In the genomic region with DNA sequence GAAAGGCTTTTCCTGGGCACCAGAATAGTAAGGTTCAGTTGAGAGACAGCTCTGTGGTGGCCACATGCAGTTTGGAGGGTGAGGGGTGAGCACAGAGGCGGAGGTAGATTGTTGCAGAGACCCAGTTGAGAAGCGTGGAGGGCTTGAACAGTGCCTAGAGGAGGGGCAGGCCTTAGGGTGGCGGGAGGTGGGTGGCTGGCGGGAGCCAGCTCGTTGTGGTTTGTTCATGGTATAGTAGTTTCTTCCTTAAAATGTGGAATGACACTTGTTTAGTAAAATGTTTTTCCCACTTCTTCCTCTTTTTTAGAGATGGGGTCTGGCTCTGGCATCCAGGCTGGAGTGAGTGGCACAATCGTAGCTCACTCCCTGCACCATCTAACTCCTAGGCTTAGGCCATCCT, we compare ENCODE assay signal across 1 cellular context.
TF ChIP-seq lines count a peak whose summit lies in the region.

No MANE protein-coding gene starts in this region.

TF ChIP-seq in WTC11, 78 proteins besides CTCF, POLR2A, EP300 and RAD21 (continued from another document):
- TF ChIP-seq, protein P1, sequence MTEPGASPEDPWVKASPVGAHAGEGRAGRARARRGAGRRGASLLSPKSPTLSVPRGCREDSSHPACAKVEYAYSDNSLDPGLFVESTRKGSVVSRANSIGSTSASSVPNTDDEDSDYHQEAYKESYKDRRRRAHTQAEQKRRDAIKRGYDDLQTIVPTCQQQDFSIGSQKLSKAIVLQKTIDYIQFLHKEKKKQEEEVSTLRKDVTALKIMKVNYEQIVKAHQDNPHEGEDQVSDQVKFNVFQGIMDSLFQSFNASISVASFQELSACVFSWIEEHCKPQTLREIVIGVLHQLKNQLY (CRISPR knock-in tag; IDR thresholded peaks at IDR 0.05), result no peak
- TF ChIP-seq OVOL2 (CRISPR knock-in tag; IDR thresholded peaks at IDR 0.05; ENCODE audit: borderline replicate concordance) (no peak), ATF6 (CRISPR knock-in tag; IDR thresholded peaks at IDR 0.05) (no peak), GTF2I (CRISPR knock-in tag; conservative IDR thresholded peaks at IDR 0.05) (no peak), IRF2 (CRISPR knock-in tag; IDR thresholded peaks at IDR 0.05; ENCODE audit: borderline replicate concordance, low read depth) (no peak), MYBL2 (CRISPR knock-in tag; IDR thresholded peaks at IDR 0.05) (no peak), PREB (CRISPR knock-in tag; IDR thresholded peaks at IDR 0.05; ENCODE audit: borderline replicate concordance) (no peak)
- TF ChIP-seq, protein P2, sequence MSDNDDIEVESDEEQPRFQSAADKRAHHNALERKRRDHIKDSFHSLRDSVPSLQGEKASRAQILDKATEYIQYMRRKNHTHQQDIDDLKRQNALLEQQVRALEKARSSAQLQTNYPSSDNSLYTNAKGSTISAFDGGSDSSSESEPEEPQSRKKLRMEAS (CRISPR knock-in tag; IDR thresholded peaks at IDR 0.05), result no peak
- TF ChIP-seq, protein P3, sequence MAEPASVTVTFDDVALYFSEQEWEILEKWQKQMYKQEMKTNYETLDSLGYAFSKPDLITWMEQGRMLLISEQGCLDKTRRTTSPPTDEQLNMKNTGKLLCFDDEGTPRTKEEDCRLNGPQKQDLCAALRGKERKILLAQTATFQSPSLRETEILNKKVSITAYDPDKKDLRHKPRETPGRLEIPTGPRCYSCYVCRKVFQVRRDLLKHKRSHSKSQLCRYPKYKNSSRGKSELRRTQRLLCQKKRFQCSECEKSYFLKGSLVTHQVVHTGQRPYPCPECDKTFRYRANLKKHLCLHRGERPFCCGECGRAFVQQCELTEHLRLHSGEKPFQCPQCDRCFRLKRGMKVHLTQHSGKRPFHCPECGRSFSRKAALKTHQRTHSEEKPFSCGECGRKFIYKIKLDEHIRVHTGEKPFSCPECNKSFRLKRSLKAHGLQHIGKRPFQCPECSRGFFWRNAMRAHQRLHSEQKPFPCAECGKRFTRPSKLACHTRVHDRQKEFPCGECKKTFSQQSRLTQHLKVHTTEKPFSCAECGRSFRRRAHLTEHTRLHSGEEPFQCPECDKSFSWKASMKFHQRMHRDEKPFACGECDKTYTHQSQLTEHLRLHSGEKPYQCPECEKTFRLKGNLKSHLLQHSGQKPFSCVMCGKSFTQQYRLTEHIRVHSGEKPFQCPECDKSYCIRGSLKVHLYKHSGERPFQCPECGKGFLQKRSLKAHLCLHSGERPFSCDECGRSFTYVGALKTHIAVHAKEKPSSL (CRISPR knock-in tag; conservative IDR thresholded peaks at IDR 0.05), result no peak
- TF ChIP-seq, protein P4, sequence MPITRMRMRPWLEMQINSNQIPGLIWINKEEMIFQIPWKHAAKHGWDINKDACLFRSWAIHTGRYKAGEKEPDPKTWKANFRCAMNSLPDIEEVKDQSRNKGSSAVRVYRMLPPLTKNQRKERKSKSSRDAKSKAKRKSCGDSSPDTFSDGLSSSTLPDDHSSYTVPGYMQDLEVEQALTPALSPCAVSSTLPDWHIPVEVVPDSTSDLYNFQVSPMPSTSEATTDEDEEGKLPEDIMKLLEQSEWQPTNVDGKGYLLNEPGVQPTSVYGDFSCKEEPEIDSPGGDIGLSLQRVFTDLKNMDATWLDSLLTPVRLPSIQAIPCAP (CRISPR knock-in tag; IDR thresholded peaks at IDR 0.05), result no peak
TF ChIP-seq in WTC11: peak in this region for 0.
